ENCODE assay signal across 10 cellular contexts in genomic region chr1:205444931-205445652, GRCh38. TPM values are rescaled to one million over a fixed set of nuclear protein-coding genes. Genes with fewer than 3 reads are reported as not detected.
A peak's percentile ranks its signal among the peaks of the same experiment; 100 is the strongest.
DNase-seq lines count a peak whose midpoint lies in the region; ATAC-seq and TF ChIP-seq lines count a peak whose summit lies in the region.
"Had no signal": no experiment of that assay in that cellular context is flagged by ENCODE, and none has a peak within 500 bp of the region (broad histone marks: within the 10 kb centered on the region; RNA-seq: fewer than 3 reads in every experiment).

No MANE protein-coding gene starts in this region.

- no peaks in the 10 kb centered on the region for H3K79me2 ChIP-seq in osteoblast (ENCODE audit: insufficient read depth, low read length)
- H3K79me2 ChIP-seq in SK-N-SH (ENCODE audit: insufficient read depth) = no peaks in the 10 kb centered on the region

- TF ChIP-seq EP300 in gastroesophageal sphincter (IDR thresholded peaks at IDR 0.05) = no peak
- TF ChIP-seq EP300 in SK-N-SH (IDR thresholded peaks at IDR 0.05; ENCODE audit: borderline replicate concordance in 1 of 2, low read depth in 1 of 2, low read length in 1 of 2) = no peak

- no peaks in the 10 kb centered on the region for H3F3A ChIP-seq in SK-N-SH (replicated peaks; ENCODE audit: insufficient read depth)

- H3K4me3 ChIP-seq in gastroesophageal sphincter (peak overlapping the region; percentile 39 to 53), osteoblast (ENCODE audit: insufficient read depth, low read length) (no peak overlapping the region), SK-N-SH (ENCODE audit: low read depth in 2 of 2, low read length in 1 of 2) (no peak overlapping the region)

- H3K27me3 Mint-ChIP-seq in activated CD4-positive, alpha-beta memory T cell treated with anti-CD3 and anti-CD28 coated beads, Interleukin-2, amount 10 ng/mL, durations not matched to agents 7 days and 5 days = peaks cover 2% of the 10 kb centered on the region

- H3K9me2 ChIP-seq in SK-N-SH = no peaks in the 10 kb centered on the region

- H3K4me3 Mint-ChIP-seq in activated CD4-positive, alpha-beta memory T cell treated with anti-CD3 and anti-CD28 coated beads, Interleukin-2, amount 10 ng/mL, durations not matched to agents 7 days and 5 days = no peak overlapping the region
- H3K4me3 Mint-ChIP-seq: activated naive CD4-positive, alpha-beta T cell treated with anti-CD3 and anti-CD28 coated beads for 36 hours; memory B cell had no signal

- H3K27me3 ChIP-seq in gastroesophageal sphincter (peaks cover 10% of the 10 kb centered on the region), osteoblast (ENCODE audit: insufficient read depth, low read length) (peaks cover 37% of the 10 kb centered on the region), SK-N-SH (ENCODE audit: insufficient read depth) (peaks cover 17% of the 10 kb centered on the region; the same call in 1 of the 2 replicates)

- TF ChIP-seq CTCF in gastroesophageal sphincter (IDR thresholded peaks at IDR 0.05) (no peak), osteoblast (IDR thresholded peaks at IDR 0.05; ENCODE audit: extremely low read depth, low read depth, low read length) (no peak), SK-N-SH (IDR thresholded peaks at IDR 0.05) (no peak)

- CTCF ChIA-PET in activated CD4-positive, alpha-beta memory T cell treated with anti-CD3 and anti-CD28 coated beads, Interleukin-2, amount 10 ng/mL, durations not matched to agents 7 days and 5 days (lab: Charles Lee) = interaction anchor here (1.0 kb wide), 1 partner anchor 15 kb away, joined by 3 read pairs; no protein-coding TSS in a partner anchor
- CTCF ChIA-PET in SK-N-SH (lab: Yijun Ruan, JAX) = interaction anchor here (0.6 to 1.4 kb wide), 3 partner anchors 26 to 79 kb away, joined by 3 to 7 read pairs (median 4); no protein-coding TSS in a partner anchor

- H3K36me3 Mint-ChIP-seq in activated CD4-positive, alpha-beta memory T cell treated with anti-CD3 and anti-CD28 coated beads, Interleukin-2, amount 10 ng/mL, durations not matched to agents 7 days and 5 days (ENCODE audit: low read depth) = no peaks in the 10 kb centered on the region
- H3K36me3 Mint-ChIP-seq: memory B cell had no signal

- TF ChIP-seq POLR2A in gastroesophageal sphincter (IDR thresholded peaks at IDR 0.05) (no peak), erythroblast (IDR thresholded peaks at IDR 0.05; ENCODE audit: low read length) (no peak)

- no peaks in the 10 kb centered on the region for H3K9me3 Mint-ChIP-seq in activated CD4-positive, alpha-beta memory T cell treated with anti-CD3 and anti-CD28 coated beads, Interleukin-2, amount 10 ng/mL, durations not matched to agents 7 days and 5 days
- H3K9me3 Mint-ChIP-seq: activated naive CD4-positive, alpha-beta T cell treated with anti-CD3 and anti-CD28 coated beads for 36 hours; memory B cell had no signal

- no peak overlapping the region for H3K27ac Mint-ChIP-seq in activated CD4-positive, alpha-beta memory T cell treated with anti-CD3 and anti-CD28 coated beads, Interleukin-2, amount 10 ng/mL, durations not matched to agents 7 days and 5 days
- H3K27ac Mint-ChIP-seq: activated naive CD4-positive, alpha-beta T cell treated with anti-CD3 and anti-CD28 coated beads for 36 hours; memory B cell had no signal

- H3K9me3 ChIP-seq in gastroesophageal sphincter (no peaks in the 10 kb centered on the region), osteoblast (ENCODE audit: low read depth, low read length) (no peaks in the 10 kb centered on the region), SK-N-SH (no peaks in the 10 kb centered on the region)

- POLR2A ChIA-PET in activated CD4-positive, alpha-beta memory T cell treated with anti-CD3 and anti-CD28 coated beads, Interleukin-2, amount 10 ng/mL, durations not matched to agents 7 days and 5 days (lab: Charles Lee) = interaction anchor here (1.9 kb wide), 1 partner anchor 11 kb away, joined by 4 read pairs; the partner anchor contains the start of gene BLACAT1
- POLR2A ChIA-PET in SK-N-SH (lab: Yijun Ruan, JAX) = no interaction called here

- no peaks in the 10 kb centered on the region for H3K36me3 ChIP-seq in gastroesophageal sphincter
- H3K36me3 ChIP-seq in osteoblast (ENCODE audit: insufficient read depth, low read length) = no peaks in the 10 kb centered on the region
- H3K36me3 ChIP-seq in SK-N-SH (replicated peaks in 1 of 2; ENCODE audit: control insufficient read depth in 1 of 2, insufficient read depth in 2 of 2, low read length in 1 of 2) = no peaks in the 10 kb centered on the region

- peak; percentile 78 for DNase-seq in DMS 273 (lab: John Stamatoyannopoulos, UW; ENCODE audit: unreplicated experiment)
- peak; percentile 82 for DNase-seq in NCI-H524 treated with DMSO at 0.1 percent for 48 hours (lab: John Stamatoyannopoulos, UW)
- DNase-seq in osteoblast (ENCODE audit: insufficient read length, low spot score, missing footprints) = peak; percentile 76
- no peak for DNase-seq in NCI-H1694 (lab: John Stamatoyannopoulos, UW)
- DNase-seq in erythroblast (lab: John Stamatoyannopoulos, UW) = no peak
- DNase-seq in activated CD4-positive, alpha-beta memory T cell treated with anti-CD3 and anti-CD28 coated beads, Interleukin-2, amount 10 ng/mL, durations not matched to agents 7 days and 5 days = no peak
- no peak for DNase-seq in SK-N-SH
- DNase-seq: activated naive CD4-positive, alpha-beta T cell treated with anti-CD3 and anti-CD28 coated beads for 36 hours had no signal

- peaks cover 29% of the 10 kb centered on the region for H3K4me1 Mint-ChIP-seq in activated CD4-positive, alpha-beta memory T cell treated with anti-CD3 and anti-CD28 coated beads, Interleukin-2, amount 10 ng/mL, durations not matched to agents 7 days and 5 days

- no peak overlapping the region for H3K9ac ChIP-seq in SK-N-SH

- ATAC-seq in gastroesophageal sphincter = peak; percentile 83

- 7 to 13% methylated on average over 5 to 6 of the region's 18 CpGs for WGBS in gastroesophageal sphincter (ENCODE audit: low coverage in 1 of 2), 2 donors
- WGBS in SK-N-SH (ENCODE audit: low lambda C conversion rate) = 67% methylated on average over 16 of the region's 18 CpGs

- no peak overlapping the region for H2AFZ ChIP-seq in osteoblast (ENCODE audit: low read length)
- no peak overlapping the region for H2AFZ ChIP-seq in SK-N-SH (ENCODE audit: low read depth)

- H3K4me1 ChIP-seq in gastroesophageal sphincter (peaks cover 0 to 65% (median 5%) of the 10 kb centered on the region in 3 donors), osteoblast (ENCODE audit: insufficient read depth, low read length) (peaks cover 6% of the 10 kb centered on the region), SK-N-SH (ENCODE audit: control insufficient read depth in 1 of 2, insufficient read depth in 2 of 2, low read depth in 1 of 2, low read length in 1 of 2) (peaks cover 0 to 6% of the 10 kb centered on the region in 2 experiments; a peak in 2 of 4 replicates)

- H3K4me2 ChIP-seq in osteoblast (ENCODE audit: insufficient read depth, low read length) (no peak overlapping the region), SK-N-SH (no peak overlapping the region)

- no peaks in the 10 kb centered on the region for H4K20me1 ChIP-seq in osteoblast (ENCODE audit: insufficient read depth, low read length)
- H4K20me1 ChIP-seq in SK-N-SH (ENCODE audit: insufficient read depth) = no peaks in the 10 kb centered on the region

- no peak for TF ChIP-seq RAD21 in SK-N-SH (IDR thresholded peaks at IDR 0.05; ENCODE audit: low read length)

- H3K27ac ChIP-seq in gastroesophageal sphincter (peak overlapping the region; percentile 26 to 70 (median 66)), osteoblast (ENCODE audit: low read depth, low read length) (no peak overlapping the region), SK-N-SH (ENCODE audit: low read depth in 2 of 2, low read length in 1 of 2) (no peak overlapping the region)

TF ChIP-seq in SK-N-SH, 30 proteins besides CTCF, POLR2A, EP300 and RAD21:
- TF ChIP-seq, protein P1, sequence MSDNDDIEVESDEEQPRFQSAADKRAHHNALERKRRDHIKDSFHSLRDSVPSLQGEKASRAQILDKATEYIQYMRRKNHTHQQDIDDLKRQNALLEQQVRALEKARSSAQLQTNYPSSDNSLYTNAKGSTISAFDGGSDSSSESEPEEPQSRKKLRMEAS (IDR thresholded peaks at IDR 0.05; ENCODE audit: low read depth) = no peak
- TF ChIP-seq ELF1 (IDR thresholded peaks at IDR 0.05) (no peak), FOSL2 (IDR thresholded peaks at IDR 0.05; ENCODE audit: borderline replicate concordance, low read depth) (no peak), NFIC (IDR thresholded peaks at IDR 0.05; ENCODE audit: borderline replicate concordance) (no peak), CHD2 (IDR thresholded peaks at IDR 0.05; ENCODE audit: low read length, partially characterized antibody) (no peak)

RNA-seq across cellular contexts. Expression of gene BLACAT1, which starts 10.8 kb away (rescaled TPM):
- total RNA-seq in gastroesophageal sphincter = not detected
- not detected in 2 replicates for total RNA-seq in osteoblast
- under 1 TPM; 0.55 to 0.65 TPM for total RNA-seq in activated CD4-positive, alpha-beta memory T cell treated with anti-CD3 and anti-CD28 coated beads, Interleukin-2, amount 10 ng/mL, durations not matched to agents 7 days and 5 days
- not detected in 2 replicates for polyA plus RNA-seq in SK-N-SH (2012; rRNA removed)
- not detected in 2 replicates for polyA plus RNA-seq in SK-N-SH (2012; cell fraction: cytosol; rRNA removed)
- polyA plus RNA-seq in SK-N-SH (2012; cell fraction: nucleus; rRNA removed) = 0.04 TPM in 1 of 2 replicates, not detected in the other

RNA-seq across cellular contexts. Expression of gene LEMD1, which starts 23.2 kb away (rescaled TPM):
- total RNA-seq in gastroesophageal sphincter = not detected
- not detected in 2 replicates for total RNA-seq in osteoblast
- total RNA-seq in activated CD4-positive, alpha-beta memory T cell treated with anti-CD3 and anti-CD28 coated beads, Interleukin-2, amount 10 ng/mL, durations not matched to agents 7 days and 5 days = 1 to 10 TPM; 1.1 to 2.2 TPM
- polyA plus RNA-seq in SK-N-SH (2012; rRNA removed) = not detected in 2 replicates
- polyA plus RNA-seq in SK-N-SH (2012; cell fraction: cytosol; rRNA removed) = not detected in 2 replicates
- not detected in 2 replicates for polyA plus RNA-seq in SK-N-SH (2012; cell fraction: nucleus; rRNA removed)

RNA-seq across cellular contexts. Expression of gene CDK18, which starts 59.4 kb away (rescaled TPM):
- total RNA-seq in gastroesophageal sphincter (10 to 100 TPM in 1 of 4 donors, 1 to 10 TPM in 3; 5.1 to 13.7 (median 6.3) TPM), osteoblast (0.29 and 0.72 TPM in 2 replicates)
- total RNA-seq in activated CD4-positive, alpha-beta memory T cell treated with anti-CD3 and anti-CD28 coated beads, Interleukin-2, amount 10 ng/mL, durations not matched to agents 7 days and 5 days = 1 to 10 TPM; 1.1 to 1.4 TPM
- polyA plus RNA-seq in SK-N-SH (2012; rRNA removed) = 2.5 and 3.1 TPM in 2 replicates
- polyA plus RNA-seq in SK-N-SH (2012; cell fraction: cytosol; rRNA removed) = 0.80 and 1.3 TPM in 2 replicates
- polyA plus RNA-seq in SK-N-SH (2012; cell fraction: nucleus; rRNA removed) = 10.6 and 12.1 TPM in 2 replicates

Comparison
In these comparisons a context has a peak if more than half of its experiments do, and no peak if none do; other contexts are left out.
1. DNase-seq: peak in DMS 273 (single experiment), NCI-H524 treated with DMSO at 0.1 percent for 48 hours (single experiment) and osteoblast (single experiment); none in NCI-H1694 (single experiment), erythroblast (0 of 2), activated CD4-positive, alpha-beta memory T cell treated with anti-CD3 and anti-CD28 coated beads, Interleukin-2, amount 10 ng/mL, durations not matched to agents 7 days and 5 days (single experiment) and SK-N-SH (single experiment).
2. H3K27ac ChIP-seq: peak in gastroesophageal sphincter (4 of 4); none in osteoblast (single experiment) and SK-N-SH (0 of 2).
3. H3K4me3 ChIP-seq: peak in gastroesophageal sphincter (2 of 2); none in osteoblast (single experiment) and SK-N-SH (0 of 2).